Comparison of ENCODE assay signal across 8 cellular contexts in genomic region chr2:26961603-26962184, GRCh38. TPM values are rescaled to one million over a fixed set of nuclear protein-coding genes. Genes with fewer than 3 reads are reported as not detected.
DNase-seq lines count a peak whose midpoint lies in the region; ATAC-seq and TF ChIP-seq lines count a peak whose summit lies in the region.

No MANE protein-coding gene starts in this region.

- H2AFZ ChIP-seq in KMS-11 (ENCODE audit: low read depth), result no peak overlapping the region; the same call in 1 of the 2 replicates
- no peak overlapping the region for H2AFZ ChIP-seq in OCI-LY7 (ENCODE audit: low read length)

- no peak overlapping the region for H3K9ac ChIP-seq in KMS-11

- H3K9me3 Mint-ChIP-seq in natural killer cell, result no peaks in the 10 kb centered on the region
- no peaks in the 10 kb centered on the region for H3K9me3 Mint-ChIP-seq in stimulated activated naive B cell treated with anti-CD40 and anti-IgM and Interleukin-4, amounts not matched to agents 10 μg/mL and 1 μg/mL and 100 μg/mL, for 72 hours

- no peaks in the 10 kb centered on the region for H3K4me1 Mint-ChIP-seq in natural killer cell
- H3K4me1 Mint-ChIP-seq in stimulated activated naive B cell treated with anti-CD40 and anti-IgM and Interleukin-4, amounts not matched to agents 10 μg/mL and 1 μg/mL and 100 μg/mL, for 72 hours, result no peaks in the 10 kb centered on the region

- H3K4me3 ChIP-seq in KMS-11 (IDR thresholded peaks at IDR 0.05; ENCODE audit: insufficient read depth, low read depth, low read length), result no peak overlapping the region
- no peak overlapping the region for H3K4me3 ChIP-seq in OCI-LY7 (ENCODE audit: low read depth, low read length, poor library complexity, severe bottlenecking)

- no peak overlapping the region for H3K27ac Mint-ChIP-seq in natural killer cell
- no peak overlapping the region for H3K27ac Mint-ChIP-seq in stimulated activated naive B cell treated with anti-CD40 and anti-IgM and Interleukin-4, amounts not matched to agents 10 μg/mL and 1 μg/mL and 100 μg/mL, for 72 hours

- DNase-seq in DMS153 treated with DMSO at 0.1 percent for 48 hours (lab: John Stamatoyannopoulos, UW; ENCODE audit: unreplicated experiment) (peak; percentile 79), OCI-LY7 (ENCODE audit: low spot score) (peak; percentile 80), activated T-cell treated with anti-CD3 and anti-CD28 coated beads for 48 hours (ENCODE audit: low read depth) (peak; percentile 70), fibroblast of gingiva (ENCODE audit: low read depth) (peak; percentile 56), natural killer cell (peak; percentile 65)
- peak; percentile 65 for DNase-seq in stimulated activated naive B cell treated with anti-CD40 and anti-IgM and Interleukin-4, amounts not matched to agents 10 μg/mL and 1 μg/mL and 100 μg/mL, for 72 hours

- no peaks in the 10 kb centered on the region for H4K20me1 ChIP-seq in KMS-11 (ENCODE audit: insufficient read depth)
- no peaks in the 10 kb centered on the region for H4K20me1 ChIP-seq in OCI-LY7 (ENCODE audit: insufficient read depth, low read length)

- no peaks in the 10 kb centered on the region for H3K36me3 Mint-ChIP-seq in natural killer cell
- H3K36me3 Mint-ChIP-seq in stimulated activated naive B cell treated with anti-CD40 and anti-IgM and Interleukin-4, amounts not matched to agents 10 μg/mL and 1 μg/mL and 100 μg/mL, for 72 hours, result no peaks in the 10 kb centered on the region

- H3K27me3 Mint-ChIP-seq in natural killer cell (ENCODE audit: low read depth in 2 of 2), result peaks cover 10 to 17% of the 10 kb centered on the region in 2 donors
- peaks cover 21 to 39% of the 10 kb centered on the region in 2 donors for H3K27me3 Mint-ChIP-seq in stimulated activated naive B cell treated with anti-CD40 and anti-IgM and Interleukin-4, amounts not matched to agents 10 μg/mL and 1 μg/mL and 100 μg/mL, for 72 hours

- intact Hi-C loops in OCI-LY7 (cut with micrococcal nuclease; ENCODE audit: unreplicated experiment), result loop anchor here (1.0 to 5.0 kb wide), 3 partner anchors 56 to 331 kb away; partner anchors contain the start of gene KHK
- intact Hi-C loops in natural killer cell (cut with micrococcal nuclease), result loop anchor here (1.0 kb wide), 3 partner anchors 56 to 319 kb away; no protein-coding TSS in a partner anchor

- H3K4me3 Mint-ChIP-seq in natural killer cell, result no peak overlapping the region
- H3K4me3 Mint-ChIP-seq in stimulated activated naive B cell treated with anti-CD40 and anti-IgM and Interleukin-4, amounts not matched to agents 10 μg/mL and 1 μg/mL and 100 μg/mL, for 72 hours, result no peak overlapping the region

- CTCF ChIA-PET in OCI-LY7 (lab: Charles Lee; ENCODE audit: unreplicated experiment), result interaction anchor here (0.6 to 1.1 kb wide), 5 partner anchors 55 to 318 kb away, joined by 3 to 7 read pairs (median 3); no protein-coding TSS in a partner anchor

- H3K27me3 ChIP-seq in KMS-11 (ENCODE audit: insufficient read depth, low read depth), result no peaks in the 10 kb centered on the region; the same call in 1 of the 2 replicates

- POLR2A ChIA-PET in OCI-LY7 (lab: Charles Lee), result interaction anchor here (1.1 kb wide), 1 partner anchor 45 kb away, joined by 4 read pairs; no protein-coding TSS in a partner anchor

- no peak overlapping the region for H3K4me2 ChIP-seq in KMS-11
- H3K4me2 ChIP-seq in OCI-LY7 (ENCODE audit: low read length), result no peak overlapping the region

- H3K79me2 ChIP-seq in KMS-11 (ENCODE audit: insufficient read depth, low read depth) (no peaks in the 10 kb centered on the region), OCI-LY7 (ENCODE audit: insufficient read depth, low read depth, low read length) (no peaks in the 10 kb centered on the region)

- TF ChIP-seq CTCF in KMS-11 (conservative IDR thresholded peaks at IDR 0.05; ENCODE audit: low read depth, low read length) (peak; percentile 93), OCI-LY7 (conservative IDR thresholded peaks at IDR 0.05; ENCODE audit: low read length) (peak; percentile 94), natural killer cell (IDR thresholded peaks at IDR 0.05) (peak; percentile 87)

- no peak overlapping the region for H3K27ac ChIP-seq in KMS-11
- H3K27ac ChIP-seq in OCI-LY7 (ENCODE audit: low read depth, low read length, poor library complexity, severe bottlenecking), result no peak overlapping the region

- H3K4me1 ChIP-seq in KMS-11 (ENCODE audit: low read depth, poor library complexity, severe bottlenecking) (no peaks in the 10 kb centered on the region), OCI-LY7 (ENCODE audit: insufficient read depth, low read length, poor library complexity, severe bottlenecking) (peaks cover 3% of the 10 kb centered on the region)

- no TSS peak for BruUV-seq in OCI-LY7 (replicated peaks; lab: Mats Ljungman, UMichigan)

- no peaks in the 10 kb centered on the region for H3K9me2 ChIP-seq in OCI-LY7 (ENCODE audit: insufficient read depth, low read length)

- ATAC-seq in natural killer cell (peak; percentile 90 to 99 (median 97)), HG03045 (IDR thresholded peaks at IDR 0.05; ENCODE audit: unreplicated experiment) (no peak)
- ATAC-seq in stimulated activated naive B cell treated with anti-CD40 and anti-IgM and Interleukin-4, amounts not matched to agents 10 μg/mL and 1 μg/mL and 100 μg/mL, for 72 hours (replicated peaks), result peak; percentile 91

- no peaks in the 10 kb centered on the region for H3K9me3 ChIP-seq in OCI-LY7 (ENCODE audit: low read length)

- H3K36me3 ChIP-seq in KMS-11 (ENCODE audit: insufficient read depth) (no peaks in the 10 kb centered on the region), OCI-LY7 (ENCODE audit: insufficient read depth, low read length) (no peaks in the 10 kb centered on the region)

RNA-seq across cellular contexts. Expression of gene MAPRE3, which starts 8.7 kb away (rescaled TPM):
- not detected in 2 replicates for total RNA-seq in OCI-LY7 (2014; rRNA removed; shearing (Covaris generic))
- not detected in 2 replicates for total RNA-seq in OCI-LY7 (2022)
- total RNA-seq in natural killer cell, result 1 to 10 TPM; 3.9 to 5.0 (median 4.2) TPM

Comparison
In these comparisons a context has a peak if more than half of its experiments do, and no peak if none do; other contexts are left out.
1. RNA of gene MAPRE3, which starts 8.7 kb away (total RNA-seq): 3.9 to 5.0 TPM in natural killer cell; not detected in OCI-LY7; every median in the first group is over 4 times any median in the second.
2. Peak in every context shown above with its lines, with median percentiles within 50 percentile points of each other: DNase-seq and CTCF ChIP-seq.